ENCODE assay signal across 9 cellular contexts in genomic region chr1:23216771-23217420, GRCh38. TPM values are rescaled to one million over a fixed set of nuclear protein-coding genes. Genes with fewer than 3 reads are reported as not detected.
DNase-seq lines count a peak whose midpoint lies in the region; ATAC-seq lines count a peak whose summit lies in the region.
"Had no signal": no experiment of that assay in that cellular context is flagged by ENCODE, and none has a peak within 500 bp of the region (broad histone marks: within the 10 kb centered on the region; RNA-seq: fewer than 3 reads in every experiment).

No MANE protein-coding gene starts in this region.

- H3K36me3 ChIP-seq in CD8-positive, alpha-beta memory T cell (ENCODE audit: insufficient read depth, low read length), result no peaks in the 10 kb centered on the region
- H3K36me3 ChIP-seq in iPS-18a (ENCODE audit: control insufficient read depth, low read depth, low read length), result no peaks in the 10 kb centered on the region

- H3K4me3 Mint-ChIP-seq in CD8-positive, alpha-beta memory T cell, result peak overlapping the region in 5 of 7 donors; percentile 32 to 67 (median 52)

- POLR2A ChIA-PET in CD8-positive, alpha-beta memory T cell (lab: Charles Lee), result no interaction called here

- peaks cover 6% of the 10 kb centered on the region for H3K4me1 ChIP-seq in CD8-positive, alpha-beta memory T cell (ENCODE audit: insufficient read depth, low read length)
- peaks cover 10% of the 10 kb centered on the region for H3K4me1 ChIP-seq in iPS-18a (ENCODE audit: control insufficient read depth, low read depth, low read length)

- H3K27me3 Mint-ChIP-seq in CD8-positive, alpha-beta memory T cell, result peaks cover 54 to 80% of the 10 kb centered on the region in 2 donors

- ATAC-seq in HG03565 (IDR thresholded peaks at IDR 0.05; ENCODE audit: unreplicated experiment), result no peak
- no peak for ATAC-seq in HG03378 (IDR thresholded peaks at IDR 0.05; ENCODE audit: unreplicated experiment)

- CTCF ChIA-PET in CD8-positive, alpha-beta memory T cell (lab: Charles Lee), result interaction anchor here (1.1 to 1.5 kb wide), 2 partner anchors 13 to 117 kb away, joined by 3 read pairs; no protein-coding TSS in a partner anchor

- no peak overlapping the region for H3K4me3 ChIP-seq in CD8-positive, alpha-beta memory T cell (ENCODE audit: low read length)
- peak overlapping the region; percentile 61 for H3K4me3 ChIP-seq in iPS-18a (ENCODE audit: low read length)

- peak overlapping the region; percentile 30 for H3K9ac ChIP-seq in iPS-18a (ENCODE audit: low read length)

- H3K27me3 ChIP-seq in CD8-positive, alpha-beta memory T cell (ENCODE audit: insufficient read depth, low read length, poor library complexity, severe bottlenecking), result peaks cover 22% of the 10 kb centered on the region
- H3K27me3 ChIP-seq in iPS-18a (ENCODE audit: control insufficient read depth, insufficient read depth, low read length), result peaks cover 22% of the 10 kb centered on the region

- H3K4me1 Mint-ChIP-seq in CD8-positive, alpha-beta memory T cell, result peaks cover 6 to 10% (median 10%) of the 10 kb centered on the region in 3 donors

- no peak overlapping the region for H3K27ac ChIP-seq in CD8-positive, alpha-beta memory T cell (ENCODE audit: low read depth, low read length)
- no peak overlapping the region for H3K27ac ChIP-seq in iPS-18a (ENCODE audit: low read length)

- no peaks in the 10 kb centered on the region for H3K9me3 ChIP-seq in CD8-positive, alpha-beta memory T cell (ENCODE audit: low read length)
- H3K9me3 ChIP-seq in iPS-18a (ENCODE audit: control insufficient read depth, low read depth, low read length), result no peaks in the 10 kb centered on the region

- H3K36me3 Mint-ChIP-seq in CD8-positive, alpha-beta memory T cell, result no peaks in the 10 kb centered on the region
- H3K36me3 Mint-ChIP-seq: IgD-negative memory B cell had no signal

- H3K9me3 Mint-ChIP-seq in CD8-positive, alpha-beta memory T cell, result no peaks in the 10 kb centered on the region

- DNase-seq in CD8-positive, alpha-beta memory T cell, result peak in 2 of 5 donors; percentile 3 to 27
- peak; percentile 19 for DNase-seq in LoVo (ENCODE audit: low spot score)
- peak; percentile 46 for DNase-seq in activated naive CD4-positive, alpha-beta T cell treated with anti-CD3 and anti-CD28 coated beads, Interleukin-2, amount 50 U/mL, for 16 hours
- DNase-seq in stimulated activated CD4-positive, alpha-beta T cell treated with anti-CD3 and anti-CD28 coated beads, Interleukin-4, amount 100 ng/mL, for 1 hour, result peak; percentile 43
- no peak for DNase-seq in dedifferentiated amniotic fluid mesenchymal stem cell (ENCODE audit: extremely low spot score)

- H3K27ac Mint-ChIP-seq in CD8-positive, alpha-beta memory T cell, result no peak overlapping the region
- H3K27ac Mint-ChIP-seq: IgD-negative memory B cell had no signal

RNA-seq across cellular contexts. Expression of gene HTR1D, which starts 0.4 kb away (rescaled TPM):
- total RNA-seq in CD8-positive, alpha-beta memory T cell, result not detected
- polyA plus RNA-seq in CD8-positive, alpha-beta memory T cell, result not detected
- polyA plus RNA-seq: IgD-negative memory B cell had no signal

RNA-seq across cellular contexts. Expression of gene LUZP1, which starts 48.2 kb away (rescaled TPM):
- total RNA-seq in CD8-positive, alpha-beta memory T cell, result 10 to 100 TPM; 19.5 to 19.6 TPM
- polyA plus RNA-seq in CD8-positive, alpha-beta memory T cell, result 32.8 TPM
